Comparison of ENCODE assay signal across 13 cellular contexts in the genomic region with DNA sequence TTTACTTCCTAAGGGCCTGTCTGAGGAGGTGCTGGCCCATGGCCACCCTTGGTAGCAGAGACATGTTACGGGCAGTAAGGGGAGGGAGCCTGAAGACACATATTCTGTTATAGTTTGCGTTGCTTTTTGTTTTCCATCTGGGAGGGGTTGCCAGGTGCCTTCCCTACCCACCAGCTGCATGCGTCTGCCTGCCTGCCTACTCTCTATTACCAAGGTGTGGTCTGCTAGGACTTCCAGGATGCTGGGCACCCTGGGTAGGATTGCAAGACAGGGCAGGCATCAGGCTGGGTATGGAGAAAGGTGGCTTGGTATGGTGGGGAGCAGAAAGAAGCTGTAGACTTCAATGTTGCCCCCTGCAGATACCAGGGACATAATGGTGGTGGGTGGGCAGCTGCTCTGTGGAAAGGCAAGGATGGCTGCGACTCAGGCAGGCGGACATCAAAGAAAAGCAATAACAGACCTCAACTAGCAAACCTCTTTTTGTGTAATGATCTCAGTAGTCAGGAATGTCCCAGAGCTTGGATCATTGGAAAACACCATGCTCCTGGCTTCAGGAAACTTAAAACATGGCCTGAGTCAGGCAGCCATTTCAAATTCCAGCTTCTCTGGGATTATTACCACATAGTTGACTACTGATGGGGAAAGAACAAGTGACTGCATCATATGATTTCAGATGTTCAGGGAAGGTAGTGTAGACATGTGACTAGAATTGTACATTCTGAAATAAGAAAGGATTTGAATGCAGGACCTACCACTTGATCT.
DNase-seq lines count a peak whose midpoint lies in the region; ATAC-seq and TF ChIP-seq lines count a peak whose summit lies in the region.
"Had no signal": no experiment of that assay in that cellular context is flagged by ENCODE, and none has a peak within 500 bp of the region (broad histone marks: within the 10 kb centered on the region; RNA-seq: fewer than 3 reads in every experiment).

No MANE protein-coding gene starts in this region.

- H4K5ac ChIP-seq in mesendoderm (ENCODE audit: low read length) = no peak overlapping the region

- no peak for TF ChIP-seq CTCF in AG09309 (IDR thresholded peaks at IDR 0.05; ENCODE audit: control insufficient read depth, insufficient read depth, low read depth, low read length, missing control alignments)

- no peak overlapping the region for H2AK5ac ChIP-seq in mesendoderm (ENCODE audit: low read length)

- H3K23ac ChIP-seq in mesendoderm (ENCODE audit: low read length) = no peak overlapping the region

- no peak overlapping the region for H3K18ac ChIP-seq in mesendoderm (ENCODE audit: low read length)

- H3K36me3 ChIP-seq in mesendoderm (ENCODE audit: control insufficient read depth, insufficient read depth, low read length) = no peaks in the 10 kb centered on the region
- H3K36me3 ChIP-seq: heart left ventricle, thoracic aorta had no signal

- H3K4me1 ChIP-seq in mesendoderm (ENCODE audit: control insufficient read depth, low read depth, low read length) = no peaks in the 10 kb centered on the region
- H3K4me1 ChIP-seq: heart left ventricle had no signal

- H3K9ac ChIP-seq in mesendoderm (ENCODE audit: low read length) = no peak overlapping the region

- H3K4ac ChIP-seq in mesendoderm (ENCODE audit: low read depth, low read length) = no peak overlapping the region

- WGBS in mesendoderm (ENCODE audit: extremely low coverage, insufficient coverage, low lambda C conversion rate) = no CpG with 5 or more reads among the region's 5 CpGs

- DNase-seq in AG09309 (ENCODE audit: low read depth) (peak; percentile 23), LHCN-M2 (ENCODE audit: low read depth) (peak; percentile 78), epithelial cell of prostate (ENCODE audit: low read depth, low spot score) (peak; percentile 48), mesendoderm (peak; percentile 74), SK-N-DZ (ENCODE audit: low spot score) (no peak)
- DNase-seq: activated CD4-positive, alpha-beta T cell treated with anti-CD3 and anti-CD28 coated beads, Interleukin-2, amount 50 U/mL, for 1 hour; activated effector memory CD4-positive, alpha-beta T cell treated with Interleukin-2 at 50 U/mL for 16 hours; heart left ventricle; retina had no signal

- H4K8ac ChIP-seq in mesendoderm (ENCODE audit: low read depth, low read length) = no peak overlapping the region

- ATAC-seq in GM21529 (IDR thresholded peaks at IDR 0.05; ENCODE audit: unreplicated experiment) (no peak), HG03025 (IDR thresholded peaks at IDR 0.05; ENCODE audit: low FRiP score, unreplicated experiment) (no peak), GM19452 (IDR thresholded peaks at IDR 0.05; ENCODE audit: unreplicated experiment) (no peak)
- ATAC-seq: heart left ventricle had no signal

- H3K4me2 ChIP-seq in mesendoderm (ENCODE audit: low read length) = no peak overlapping the region

- H3K4me3 ChIP-seq in AG09309 (ENCODE audit: control insufficient read depth, low read depth, low read length) (no peak overlapping the region), mesendoderm (ENCODE audit: low read length) (no peak overlapping the region)
- H3K4me3 ChIP-seq: heart left ventricle, thoracic aorta had no signal

- H3K56ac ChIP-seq in mesendoderm (ENCODE audit: low read length) = no peak overlapping the region

- no peak overlapping the region for H2BK120ac ChIP-seq in mesendoderm (ENCODE audit: low read depth, low read length)

- no peaks in the 10 kb centered on the region for H3K79me2 ChIP-seq in mesendoderm (ENCODE audit: control insufficient read depth, insufficient read depth, low read length)

- no peak overlapping the region for H2BK15ac ChIP-seq in mesendoderm (replicated peaks; ENCODE audit: low read depth)

- no peak overlapping the region for H2BK5ac ChIP-seq in mesendoderm (ENCODE audit: low read length)

- H3K27ac ChIP-seq in epithelial cell of prostate (peak overlapping the region; percentile 64), mesendoderm (ENCODE audit: low read depth, low read length) (no peak overlapping the region)
- H3K27ac ChIP-seq: heart left ventricle, thoracic aorta had no signal

- peaks cover 4% of the 10 kb centered on the region for H3K27me3 ChIP-seq in mesendoderm (ENCODE audit: insufficient read depth, low read length, poor library complexity)

- H3K79me1 ChIP-seq in mesendoderm (ENCODE audit: low read length) = no peaks in the 10 kb centered on the region
